Comparison of ENCODE assay signal across 29 cellular contexts in the genomic region with DNA sequence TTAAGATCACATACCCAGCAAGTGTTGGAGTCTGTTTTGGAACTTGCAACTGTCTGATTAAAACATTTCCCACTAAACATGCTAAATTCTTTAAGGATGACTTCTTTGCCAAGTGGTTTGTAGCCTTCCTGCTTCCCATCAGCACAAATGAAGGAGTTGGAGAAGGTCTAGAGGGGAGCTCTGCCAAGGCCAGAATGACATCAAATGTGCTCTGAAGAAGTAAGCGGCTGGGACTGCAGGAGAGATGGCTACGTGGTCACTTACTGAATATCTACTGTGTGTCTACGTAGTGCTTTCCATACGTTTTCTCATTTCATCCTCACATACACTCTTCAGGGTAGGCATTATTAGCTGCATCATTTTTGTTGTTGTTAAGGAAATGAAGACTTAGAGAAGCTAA.
"Had no signal": no experiment of that assay in that cellular context is flagged by ENCODE, and none has a peak within 500 bp of the region (broad histone marks: within the 10 kb centered on the region; RNA-seq: fewer than 3 reads in every experiment).

No MANE protein-coding gene starts in this region.

- FAIRE-seq: endometrium, small intestine, urothelium cell line had no signal

- H3K36me3 Mint-ChIP-seq: memory B cell; mesothelial cell of epicardium; natural killer cell treated with Interleukin-12 subunit alpha and Interleukin-12 subunit beta and Interleukin-15 and Interleukin-18, amount 100 ng/mL, for 72 hours; stimulated activated naive B cell treated with anti-CD40 and anti-IgM and Interleukin-4, amounts not matched to agents 10 μg/mL and 1 μg/mL and 100 μg/mL, for 72 hours had no signal

- H3K36me3 ChIP-seq: heart right ventricle, right lobe of liver, thoracic aorta, tibial nerve, upper lobe of left lung had no signal

- H2AFZ ChIP-seq: parathyroid adenoma had no signal

- H3K9me3 ChIP-seq: mucosa of descending colon, right lobe of liver, thoracic aorta, upper lobe of left lung had no signal

- H3K4me3 ChIP-seq: coronary artery, heart right ventricle, lung, mucosa of descending colon, right lobe of liver, thoracic aorta, tibial nerve, upper lobe of left lung had no signal

- H3K4me3 Mint-ChIP-seq: effector memory CD8-positive, alpha-beta T cell; immature natural killer cell; memory B cell; mesothelial cell of epicardium; naive B cell; natural killer cell treated with Interleukin-12 subunit alpha and Interleukin-12 subunit beta and Interleukin-15 and Interleukin-18, amount 100 ng/mL, for 72 hours; neural crest cell; stimulated activated naive B cell treated with anti-CD40 and anti-IgM and Interleukin-4, amounts not matched to agents 10 μg/mL and 1 μg/mL and 100 μg/mL, for 72 hours; stimulated activated naive CD8-positive, alpha-beta T cell treated with anti-CD3 and anti-CD28 coated beads, Interleukin-15, Interleukin-2, amounts not matched to agents 100 ng/mL and 50 ng/mL, for 24 hours had no signal

- H3K27me3 ChIP-seq: right lobe of liver, tibial nerve, upper lobe of left lung had no signal

- H3K27ac ChIP-seq: coronary artery, heart right ventricle, parathyroid adenoma, right lobe of liver, thoracic aorta, tibial nerve, upper lobe of left lung had no signal

- H3K9ac ChIP-seq: parathyroid adenoma had no signal

- H3K4me1 ChIP-seq: parathyroid adenoma, right lobe of liver, tibial nerve, upper lobe of left lung had no signal

- DNase-seq: dermis blood vessel endothelial cell; effector memory CD8-positive, alpha-beta T cell; foreskin melanocyte; glutamatergic neuron; heart right ventricle; hypothalamus; immature natural killer cell; islet precursor cell; mucosa of descending colon; naive B cell; right lobe of liver; small intestine; stimulated activated CD4-positive, alpha-beta T cell treated with anti-CD3 and anti-CD28 coated beads, Interleukin-15, amount 100 ng/mL, for 24 hours; stimulated activated CD4-positive, alpha-beta T cell treated with anti-CD3 and anti-CD28 coated beads, Interleukin-2, amount 100 ng/mL, for 48 hours; stimulated activated naive B cell treated with anti-CD40 and anti-IgM and Interleukin-4, amounts not matched to agents 10 μg/mL and 1 μg/mL and 100 μg/mL, for 72 hours; upper lobe of left lung had no signal

- H3K4me1 Mint-ChIP-seq: immature natural killer cell; memory B cell; mesothelial cell of epicardium; naive B cell; neural crest cell; stimulated activated naive B cell treated with anti-CD40 and anti-IgM and Interleukin-4, amounts not matched to agents 10 μg/mL and 1 μg/mL and 100 μg/mL, for 72 hours had no signal

- H3K79me2 ChIP-seq: parathyroid adenoma had no signal

- H3K27ac Mint-ChIP-seq: effector memory CD8-positive, alpha-beta T cell; immature natural killer cell; memory B cell; mesothelial cell of epicardium; naive B cell; natural killer cell treated with Interleukin-12 subunit alpha and Interleukin-12 subunit beta and Interleukin-15 and Interleukin-18, amount 100 ng/mL, for 72 hours; progenitor cell of endocrine pancreas; stimulated activated naive B cell treated with anti-CD40 and anti-IgM and Interleukin-4, amounts not matched to agents 10 μg/mL and 1 μg/mL and 100 μg/mL, for 72 hours; stimulated activated naive CD8-positive, alpha-beta T cell treated with anti-CD3 and anti-CD28 coated beads, Interleukin-15, Interleukin-2, amounts not matched to agents 100 ng/mL and 50 ng/mL, for 24 hours had no signal
